ENCODE assay signal across 9 cellular contexts in genomic region chr1:15937706-15938168, GRCh38. TPM values are rescaled to one million over a fixed set of nuclear protein-coding genes. Genes with fewer than 3 reads are reported as not detected.
DNase-seq lines count a peak whose midpoint lies in the region; ATAC-seq and TF ChIP-seq lines count a peak whose summit lies in the region.
"Had no signal": no experiment of that assay in that cellular context is flagged by ENCODE, and none has a peak within 500 bp of the region (broad histone marks: within the 10 kb centered on the region; RNA-seq: fewer than 3 reads in every experiment).

No MANE protein-coding gene starts in this region.

- no peak overlapping the region for H3K4me3 Mint-ChIP-seq in T-helper 2 cell treated with Interferon-gamma antibody and Interleukin-4, amounts not matched to agents 5 μg/mL and 100 μg/mL, for 36 hours
- H3K4me3 Mint-ChIP-seq in stimulated activated effector memory CD8-positive, alpha-beta T cell treated with anti-CD3 and anti-CD28 coated beads, Interleukin-12 subunit alpha, Interleukin-12 subunit beta, amount 100 ng/mL, for 72 hours: no peak overlapping the region

- no peaks in the 10 kb centered on the region for H3K27me3 ChIP-seq in esophagus squamous epithelium

- peak overlapping the region; percentile 65 for H3K27ac Mint-ChIP-seq in T-helper 2 cell treated with Interferon-gamma antibody and Interleukin-4, amounts not matched to agents 5 μg/mL and 100 μg/mL, for 36 hours
- peak overlapping the region; percentile 95 for H3K27ac Mint-ChIP-seq in stimulated activated effector memory CD8-positive, alpha-beta T cell treated with anti-CD3 and anti-CD28 coated beads, Interleukin-12 subunit alpha, Interleukin-12 subunit beta, amount 100 ng/mL, for 72 hours

- H3K4me1 ChIP-seq in esophagus squamous epithelium: peaks cover 0 to 24% (median 5%) of the 10 kb centered on the region in 3 donors

- H3K9me3 ChIP-seq in SK-N-MC (ENCODE audit: low read depth, low read length) (no peaks in the 10 kb centered on the region), esophagus squamous epithelium (no peaks in the 10 kb centered on the region)

- H3K36me3 ChIP-seq in SK-N-MC (ENCODE audit: insufficient read depth, low read length) (peaks cover 92% of the 10 kb centered on the region), esophagus squamous epithelium (peaks cover 41 to 100% (median 80%) of the 10 kb centered on the region in 3 donors)

- H3K36me3 Mint-ChIP-seq in T-helper 2 cell treated with Interferon-gamma antibody and Interleukin-4, amounts not matched to agents 5 μg/mL and 100 μg/mL, for 36 hours (ENCODE audit: low read depth): peaks cover 59% of the 10 kb centered on the region
- H3K36me3 Mint-ChIP-seq in stimulated activated effector memory CD8-positive, alpha-beta T cell treated with anti-CD3 and anti-CD28 coated beads, Interleukin-12 subunit alpha, Interleukin-12 subunit beta, amount 100 ng/mL, for 72 hours: peaks cover 100% of the 10 kb centered on the region

- peak; percentile 20 for ATAC-seq in stimulated activated effector memory CD8-positive, alpha-beta T cell treated with anti-CD3 and anti-CD28 coated beads, Interleukin-12 subunit alpha, Interleukin-12 subunit beta, amount 100 ng/mL, for 72 hours
- ATAC-seq in left cardiac atrium: no peak

- DNase-seq in T-helper 2 cell treated with Interferon-gamma antibody and Interleukin-4, amounts not matched to agents 5 μg/mL and 100 μg/mL, for 36 hours (ENCODE audit: low spot score): no peak
- DNase-seq in T-helper 2 cell (no peak), SK-N-MC (ENCODE audit: low read depth, low spot score) (no peak), esophagus squamous epithelium (lab: John Stamatoyannopoulos, UW) (no peak), NCI-H446 (lab: John Stamatoyannopoulos, UW) (no peak), cortex of kidney (lab: John Stamatoyannopoulos, UW) (no peak), left cardiac atrium (no peak)
- DNase-seq in stimulated activated effector memory CD8-positive, alpha-beta T cell treated with anti-CD3 and anti-CD28 coated beads, Interleukin-12 subunit alpha, Interleukin-12 subunit beta, amount 100 ng/mL, for 72 hours (ENCODE audit: low spot score in 2 of 2): no peak

- H3K9ac ChIP-seq in SK-N-MC (ENCODE audit: insufficient read length): no peak overlapping the region

- intact Hi-C loops in esophagus squamous epithelium (cut with DNase I) (no loop called here), left cardiac atrium (cut with DNase I) (no loop called here)

- TF ChIP-seq POLR2A in esophagus squamous epithelium (IDR thresholded peaks at IDR 0.05): no peak

- H3K4me3 ChIP-seq in SK-N-MC (no peak overlapping the region), esophagus squamous epithelium (no peak overlapping the region)

- WGBS in esophagus squamous epithelium, 2 donors: 70 to 74% methylated on average over 8 of the region's 14 CpGs

- H3K27ac ChIP-seq in SK-N-MC (peak overlapping the region; percentile 26; the same call in 1 of the 2 replicates), esophagus squamous epithelium (peak overlapping the region in 3 of 4 donors; percentile 30 to 49 (median 42))
- H3K27ac ChIP-seq: C4-2B had no signal

- no peaks in the 10 kb centered on the region for H3K9me3 Mint-ChIP-seq in T-helper 2 cell treated with Interferon-gamma antibody and Interleukin-4, amounts not matched to agents 5 μg/mL and 100 μg/mL, for 36 hours
- H3K9me3 Mint-ChIP-seq in stimulated activated effector memory CD8-positive, alpha-beta T cell treated with anti-CD3 and anti-CD28 coated beads, Interleukin-12 subunit alpha, Interleukin-12 subunit beta, amount 100 ng/mL, for 72 hours: no peaks in the 10 kb centered on the region

- H3K4me1 Mint-ChIP-seq in T-helper 2 cell treated with Interferon-gamma antibody and Interleukin-4, amounts not matched to agents 5 μg/mL and 100 μg/mL, for 36 hours (ENCODE audit: low read depth): peaks cover 3% of the 10 kb centered on the region
- H3K4me1 Mint-ChIP-seq in stimulated activated effector memory CD8-positive, alpha-beta T cell treated with anti-CD3 and anti-CD28 coated beads, Interleukin-12 subunit alpha, Interleukin-12 subunit beta, amount 100 ng/mL, for 72 hours: peaks cover 15% of the 10 kb centered on the region

- H3K27me3 Mint-ChIP-seq in T-helper 2 cell treated with Interferon-gamma antibody and Interleukin-4, amounts not matched to agents 5 μg/mL and 100 μg/mL, for 36 hours (ENCODE audit: low read depth): no peaks in the 10 kb centered on the region

- TF ChIP-seq CTCF in esophagus squamous epithelium (IDR thresholded peaks at IDR 0.05): peak in 1 of 6 experiments; percentile 22

RNA-seq across cellular contexts. Expression of gene ZBTB17, which starts 38.2 kb away (rescaled TPM):
- 10 to 100 TPM; 19.1 to 33.1 (median 26.8) TPM for total RNA-seq in esophagus squamous epithelium
- 10 to 100 TPM; 22.4 to 24.6 TPM for total RNA-seq in left cardiac atrium
